In the genomic region with DNA sequence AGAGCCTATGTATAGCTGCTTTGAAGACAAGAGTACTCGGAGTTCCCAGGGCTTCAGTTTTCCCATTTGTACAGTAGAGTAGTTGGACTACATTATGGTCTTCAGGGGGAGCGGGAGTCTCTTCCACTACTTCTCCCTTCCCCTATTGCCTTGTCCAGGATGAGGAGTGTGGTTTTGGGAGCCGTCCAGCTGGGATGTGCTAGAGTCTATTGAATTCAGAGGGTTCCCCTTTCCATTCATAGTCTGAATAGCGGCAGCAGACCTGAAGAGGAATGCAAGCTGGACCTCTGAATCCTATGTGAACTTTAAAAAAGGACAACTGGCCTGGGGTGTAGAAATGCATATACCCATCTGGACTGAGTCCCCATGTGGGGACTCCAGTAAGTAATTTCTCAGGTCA, we compare ENCODE assay signal across 15 cellular contexts. TPM values are rescaled to one million over a fixed set of nuclear protein-coding genes. Genes with fewer than 3 reads are reported as not detected.
A peak's percentile ranks its signal among the peaks of the same experiment; 100 is the strongest.
DNase-seq lines count a peak whose midpoint lies in the region; ATAC-seq lines count a peak whose summit lies in the region.
"Had no signal": no experiment of that assay in that cellular context is flagged by ENCODE, and none has a peak within 500 bp of the region (broad histone marks: within the 10 kb centered on the region; RNA-seq: fewer than 3 reads in every experiment).

No MANE protein-coding gene starts in this region.

- no peaks in the 10 kb centered on the region for H3K4me1 ChIP-seq in right cardiac atrium (ENCODE audit: control insufficient read depth, insufficient read depth, low read length)

- H3K9me3 ChIP-seq in right cardiac atrium (ENCODE audit: control insufficient read depth, low read length) = no peaks in the 10 kb centered on the region
- H3K9me3 ChIP-seq: HAP-1 had no signal

- no peak for DNase-seq in Right ventricle myocardium inferior (ENCODE audit: missing footprints)
- DNase-seq in cardiac septum (ENCODE audit: low spot score) = no peak
- DNase-seq in MV-4-11 (lab: John Stamatoyannopoulos, UW) = peak; percentile 24
- DNase-seq in right cardiac atrium = peak in 1 of 3 donors; percentile 50
- no peak for DNase-seq in sciatic nerve (ENCODE audit: low spot score)
- no peak for DNase-seq in NCI-H446 treated with DMSO at 0.1 percent for 48 hours (lab: John Stamatoyannopoulos, UW)
- DNase-seq in NCI-H1436 treated with DMSO at 0.1 percent for 48 hours (lab: John Stamatoyannopoulos, UW) = no peak
- DNase-seq: CD4-positive, CD25-positive, alpha-beta regulatory T cell; DMS53; GOT3 had no signal

- ATAC-seq in Right ventricle myocardium inferior = peak; percentile 27
- ATAC-seq in right cardiac atrium = peak; percentile 29 to 53
- peak; percentile 20 for ATAC-seq in sciatic nerve
- ATAC-seq in GM21360 (IDR thresholded peaks at IDR 0.05; ENCODE audit: unreplicated experiment) = no peak
- ATAC-seq: GM12878, HepG2 had no signal

- H3K27me3 ChIP-seq in right cardiac atrium (ENCODE audit: control insufficient read depth, insufficient read depth) = no peaks in the 10 kb centered on the region

- WGBS in right cardiac atrium = 82% methylated on average over 4 of the region's 4 CpGs

- no peak overlapping the region for H3K27ac ChIP-seq in right cardiac atrium (ENCODE audit: low read length)
- H3K27ac ChIP-seq: 22Rv1 had no signal

- intact Hi-C loops in Right ventricle myocardium inferior (cut with DNase I) (loop anchor here (1.0 kb wide), 1 partner anchor 15 kb away; no protein-coding TSS in a partner anchor), cardiac septum (cut with DNase I) (no loop called here), right cardiac atrium (cut with DNase I) (no loop called here), sciatic nerve (cut with DNase I) (no loop called here)

- H3K4me3 ChIP-seq in right cardiac atrium (ENCODE audit: low read length) = no peak overlapping the region
- H3K4me3 ChIP-seq: GM12878, HAP-1 had no signal

RNA-seq across cellular contexts. Expression of a gene that starts 43.5 kb away (rescaled TPM):
- total RNA-seq in Right ventricle myocardium inferior = 18.2 TPM
- 16.7 TPM for total RNA-seq in cardiac septum
- 10 to 100 TPM; 19.5 to 22.0 (median 21.4) TPM for total RNA-seq in right cardiac atrium
- 8.2 TPM for polyA plus RNA-seq in right cardiac atrium
- 40.3 TPM for total RNA-seq in sciatic nerve
